In the genomic region with DNA sequence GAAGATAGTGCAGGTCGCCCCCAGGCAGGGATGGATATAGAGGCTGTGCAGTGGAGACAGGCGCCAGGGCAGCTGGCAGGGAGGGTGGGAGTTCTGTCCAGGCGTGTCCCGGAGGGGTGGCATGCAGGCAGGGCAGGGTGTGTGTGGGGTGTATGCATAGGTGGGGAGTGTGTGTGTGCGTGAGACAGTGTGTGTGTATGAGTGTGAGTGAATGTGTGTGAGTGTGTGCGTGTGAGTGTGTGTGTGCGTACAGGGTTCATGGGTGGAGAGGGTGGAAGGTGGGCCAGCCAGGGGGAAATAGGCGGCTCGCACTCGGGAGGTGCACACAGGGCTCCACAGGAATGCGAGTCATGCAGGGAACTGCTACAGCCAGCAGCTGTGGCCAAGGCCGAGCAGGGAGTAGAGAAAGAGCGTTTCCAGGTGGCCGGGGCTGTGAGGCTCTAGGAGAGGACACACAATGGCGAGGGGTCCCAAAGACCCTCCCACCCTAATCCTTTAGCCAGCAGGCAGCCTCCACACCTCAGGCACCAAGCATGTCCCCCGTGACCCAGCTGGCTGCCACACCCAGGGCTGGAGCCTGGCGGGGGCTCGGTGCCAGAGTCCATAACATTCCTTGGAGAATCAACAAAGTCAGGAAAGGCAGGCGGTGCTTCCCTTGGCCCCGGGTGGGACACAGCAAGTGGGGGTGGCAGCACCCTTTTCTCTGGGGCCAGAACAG, we compare ENCODE assay signal across 9 cellular contexts. TPM values are rescaled to one million over a fixed set of nuclear protein-coding genes. Genes with fewer than 3 reads are reported as not detected.
DNase-seq lines count a peak whose midpoint lies in the region; ATAC-seq and TF ChIP-seq lines count a peak whose summit lies in the region.
"Had no signal": no experiment of that assay in that cellular context is flagged by ENCODE, and none has a peak within 500 bp of the region (broad histone marks: within the 10 kb centered on the region; RNA-seq: fewer than 3 reads in every experiment).

No MANE protein-coding gene starts in this region.

- DNase-seq in M059J (ENCODE audit: low read depth) = peak; percentile 56
- DNase-seq in colonic mucosa = peak; percentile 93
- DNase-seq in lung microvascular endothelial cell (ENCODE audit: low read depth in 2 of 2) = peak; percentile 45 to 68
- peak; percentile 60 to 82 for DNase-seq in upper lobe of left lung
- DNase-seq in NCI-H2107 treated with DMSO at 0.1 percent for 48 hours (lab: John Stamatoyannopoulos, UW; ENCODE audit: unreplicated experiment) = no peak
- DNase-seq in endothelial cell (ENCODE audit: low spot score) = no peak
- no peak for DNase-seq in SK-N-DZ (ENCODE audit: low spot score)
- DNase-seq in GM19240 (ENCODE audit: insufficient read length, low spot score) = no peak
- DNase-seq: NCI-H82 had no signal

- no peaks in the 10 kb centered on the region for H3K4me1 Mint-ChIP-seq in endothelial cell (ENCODE audit: unreplicated experiment)

- no peak for TF ChIP-seq POLR2A in upper lobe of left lung (IDR thresholded peaks at IDR 0.05)

- H3K27ac Mint-ChIP-seq in endothelial cell (ENCODE audit: unreplicated experiment) = no peak overlapping the region

- peak overlapping the region; percentile 89 for H3K27ac ChIP-seq in colonic mucosa
- peak overlapping the region; percentile 70 to 88 (median 78) for H3K27ac ChIP-seq in upper lobe of left lung

- no peak for TF ChIP-seq CTCF in colonic mucosa (IDR thresholded peaks at IDR 0.05)
- TF ChIP-seq CTCF in upper lobe of left lung (IDR thresholded peaks at IDR 0.05) = no peak
- TF ChIP-seq CTCF in endothelial cell (IDR thresholded peaks at IDR 0.05; ENCODE audit: unreplicated experiment) = no peak

- no peaks in the 10 kb centered on the region for H3K9me3 ChIP-seq in colonic mucosa
- H3K9me3 ChIP-seq in upper lobe of left lung = no peaks in the 10 kb centered on the region

- H3K9me3 Mint-ChIP-seq in endothelial cell (ENCODE audit: unreplicated experiment) = no peaks in the 10 kb centered on the region

- H3K27me3 Mint-ChIP-seq in endothelial cell (ENCODE audit: unreplicated experiment) = peaks cover 10% of the 10 kb centered on the region

- H3K4me3 ChIP-seq in colonic mucosa = no peak overlapping the region
- no peak overlapping the region for H3K4me3 ChIP-seq in upper lobe of left lung

- H3K4me3 Mint-ChIP-seq in endothelial cell (ENCODE audit: unreplicated experiment) = no peak overlapping the region

- ATAC-seq in upper lobe of left lung (ENCODE audit: low FRiP score in 2 of 2) = peak in 1 of 2 donors; percentile 51

- H3K36me3 ChIP-seq in colonic mucosa (no peaks in the 10 kb centered on the region), upper lobe of left lung (no peaks in the 10 kb centered on the region)

- WGBS in upper lobe of left lung, 2 donors = 40 to 51% methylated on average over 14 to 20 of the region's 20 CpGs

- H3K9ac ChIP-seq in colonic mucosa (ENCODE audit: low read depth in 2 of 2, low read length in 2 of 2) = peak overlapping the region; percentile 68 to 77

- no peaks in the 10 kb centered on the region for H3K36me3 Mint-ChIP-seq in endothelial cell (ENCODE audit: low read depth, unreplicated experiment)

- no peaks in the 10 kb centered on the region for H3K27me3 ChIP-seq in colonic mucosa
- H3K27me3 ChIP-seq in upper lobe of left lung = no peaks in the 10 kb centered on the region

- H3K4me1 ChIP-seq in colonic mucosa = peaks cover 26% of the 10 kb centered on the region
- peaks cover 58 to 70% (median 62%) of the 10 kb centered on the region in 4 donors for H3K4me1 ChIP-seq in upper lobe of left lung

- TF ChIP-seq EP300 in upper lobe of left lung (IDR thresholded peaks at IDR 0.05) = no peak

- intact Hi-C loops in colonic mucosa (cut with DNase I) = no loop called here

RNA-seq across cellular contexts. Expression of gene PLCD3, which starts 4.6 kb away (rescaled TPM):
- total RNA-seq in M059J (2014; rRNA removed; shearing (Covaris generic)) = 31.2 and 36.3 TPM in 2 replicates
- 100 to 1,000 TPM; 300 to 312 TPM for total RNA-seq in colonic mucosa
- 10.9 and 12.3 TPM in 2 replicates for total RNA-seq in lung microvascular endothelial cell
- 10 to 100 TPM; 24.2 to 65.6 (median 50.6) TPM for total RNA-seq in upper lobe of left lung
- 9.7 TPM for total RNA-seq in endothelial cell (ENCODE audit: unreplicated experiment)
- polyA plus RNA-seq in SK-N-DZ (2014; cell fraction: cytosol; rRNA removed) = 14.7 and 16.2 TPM in 2 replicates
- polyA plus RNA-seq in SK-N-DZ (2014; cell fraction: nucleus; rRNA removed) = 17.1 and 17.3 TPM in 2 replicates

RNA-seq across cellular contexts. Expression of gene ACBD4, which starts 7.7 kb away (rescaled TPM):
- 1.5 and 3.7 TPM in 2 replicates for total RNA-seq in M059J (2014; rRNA removed; shearing (Covaris generic))
- total RNA-seq in colonic mucosa (10 to 100 TPM; 13.0 to 16.6 TPM), lung microvascular endothelial cell (3.2 and 3.3 TPM in 2 replicates), upper lobe of left lung (10 to 100 TPM in 5 of 6 donors, 1 to 10 TPM in 1; 9.7 to 68.1 (median 23.4) TPM), endothelial cell (ENCODE audit: unreplicated experiment) (9.4 TPM)
- polyA plus RNA-seq in SK-N-DZ (2014; cell fraction: cytosol; rRNA removed) = 6.4 TPM in 2 replicates
- 21.1 and 23.7 TPM in 2 replicates for polyA plus RNA-seq in SK-N-DZ (2014; cell fraction: nucleus; rRNA removed)

RNA-seq across cellular contexts. Expression of gene HEXIM1, which starts 20.5 kb away (rescaled TPM):
- total RNA-seq in M059J (2014; rRNA removed; shearing (Covaris generic)) = 3.4 and 8.0 TPM in 2 replicates
- total RNA-seq in colonic mucosa = 10 to 100 TPM; 37.0 to 38.4 TPM
- 4.8 and 7.1 TPM in 2 replicates for total RNA-seq in lung microvascular endothelial cell
- total RNA-seq in upper lobe of left lung = 10 to 100 TPM; 19.9 to 43.8 (median 32.3) TPM
- 22.6 TPM for total RNA-seq in endothelial cell (ENCODE audit: unreplicated experiment)
- polyA plus RNA-seq in SK-N-DZ (2014; cell fraction: cytosol; rRNA removed) = 1.4 TPM in 2 replicates
- polyA plus RNA-seq in SK-N-DZ (2014; cell fraction: nucleus; rRNA removed) = 0.97 and 2.7 TPM in 2 replicates

RNA-seq across cellular contexts. Expression of gene HEXIM2, which starts 33.9 kb away (rescaled TPM):
- 3.2 and 7.0 TPM in 2 replicates for total RNA-seq in M059J (2014; rRNA removed; shearing (Covaris generic))
- 1 to 10 TPM; 7.2 to 8.1 TPM for total RNA-seq in colonic mucosa
- 2.6 and 3.1 TPM in 2 replicates for total RNA-seq in lung microvascular endothelial cell
- total RNA-seq in upper lobe of left lung = 10 to 100 TPM in 2 of 6 donors, 1 to 10 TPM in 4; 4.1 to 14.7 (median 9.3) TPM
- 13.0 TPM for total RNA-seq in endothelial cell (ENCODE audit: unreplicated experiment)
- 9.7 and 10.2 TPM in 2 replicates for polyA plus RNA-seq in SK-N-DZ (2014; cell fraction: cytosol; rRNA removed)
- polyA plus RNA-seq in SK-N-DZ (2014; cell fraction: nucleus; rRNA removed) = 7.2 and 8.5 TPM in 2 replicates

Comparison
In these comparisons a context has a peak if more than half of its experiments do, and no peak if none do; other contexts are left out.
1. DNase-seq: peak in M059J (single experiment), colonic mucosa (single experiment), lung microvascular endothelial cell (2 of 2) and upper lobe of left lung (2 of 2); none in NCI-H2107 treated with DMSO at 0.1 percent for 48 hours (single experiment), endothelial cell (single experiment), SK-N-DZ (single experiment) and GM19240 (single experiment).